8 cellular contexts compared by ENCODE assay signal in genomic region chr6:161079566-161080262, GRCh38.
A peak's percentile ranks its signal among the peaks of the same experiment; 100 is the strongest.
DNase-seq lines count a peak whose midpoint lies in the region; ATAC-seq lines count a peak whose summit lies in the region.

No MANE protein-coding gene starts in this region.

- ATAC-seq in esophagus mucosa (peak; percentile 38), HG03520 (IDR thresholded peaks at IDR 0.05; ENCODE audit: unreplicated experiment) (no peak)

- DNase-seq in HCEC 1CT: peak; percentile 60
- peak; percentile 67 for DNase-seq in activated CD8-positive, alpha-beta memory T cell treated with anti-CD3 and anti-CD28 coated beads for 24 hours
- DNase-seq in stimulated activated CD4-positive, alpha-beta T cell treated with anti-CD3 and anti-CD28 coated beads, Interleukin-4, amount 100 ng/mL, for 4 hours: peak; percentile 42 to 58
- no peak for DNase-seq in NCI-H1436 (lab: John Stamatoyannopoulos, UW)
- DNase-seq in SHP77 treated with DMSO at 0.1 percent for 48 hours (lab: John Stamatoyannopoulos, UW): no peak
- DNase-seq in NOMO-1 treated with DMSO at 0.1 percent for 48 hours (lab: John Stamatoyannopoulos, UW; ENCODE audit: unreplicated experiment): no peak

Comparison
In these comparisons a context has a peak if more than half of its experiments do, and no peak if none do; other contexts are left out.
1. DNase-seq: peak in HCEC 1CT (single experiment), activated CD8-positive, alpha-beta memory T cell treated with anti-CD3 and anti-CD28 coated beads for 24 hours (single experiment) and stimulated activated CD4-positive, alpha-beta T cell treated with anti-CD3 and anti-CD28 coated beads, Interleukin-4, amount 100 ng/mL, for 4 hours (2 of 2); none in NCI-H1436 (single experiment), SHP77 treated with DMSO at 0.1 percent for 48 hours (single experiment) and NOMO-1 treated with DMSO at 0.1 percent for 48 hours (single experiment).